In the genomic region with DNA sequence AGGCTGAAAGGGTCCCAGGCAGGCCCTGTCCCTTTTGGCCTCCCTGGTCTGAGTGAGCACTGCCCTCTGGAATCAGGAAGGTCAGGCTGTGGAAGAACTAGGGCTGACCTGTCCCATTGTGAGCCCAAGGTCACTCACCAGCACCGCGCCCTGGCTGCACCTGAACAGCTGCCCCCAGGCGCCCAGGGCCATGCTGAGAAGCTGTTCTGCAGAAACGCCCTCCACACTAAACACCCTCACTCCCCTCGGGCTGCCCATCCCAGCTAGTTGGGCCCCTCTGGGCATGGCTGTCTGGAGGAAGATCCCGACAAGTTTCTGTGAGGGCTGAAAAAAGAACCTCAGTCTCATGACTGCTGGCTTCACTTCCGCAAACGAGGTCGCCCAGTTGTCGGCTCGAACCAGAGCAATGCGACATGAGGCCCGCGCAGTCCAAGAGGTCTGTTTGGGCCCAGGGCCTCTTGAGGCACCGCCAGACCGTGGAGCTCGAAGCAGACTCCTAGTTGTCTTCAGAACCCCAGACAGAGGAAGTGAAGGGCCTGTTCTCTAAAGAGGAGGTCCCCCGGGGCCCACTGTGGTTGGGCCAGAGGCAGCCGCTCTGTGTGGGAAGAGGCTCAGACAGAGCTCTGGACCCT, we compare ENCODE assay signal across 10 cellular contexts.
DNase-seq lines count a peak whose midpoint lies in the region; ATAC-seq and TF ChIP-seq lines count a peak whose summit lies in the region.
"Had no signal": no experiment of that assay in that cellular context is flagged by ENCODE, and none has a peak within 500 bp of the region (broad histone marks: within the 10 kb centered on the region; RNA-seq: fewer than 3 reads in every experiment).

No MANE protein-coding gene starts in this region.

- intact Hi-C loops in left ventricle myocardium superior (cut with micrococcal nuclease) (no loop called here), Right ventricle myocardium superior (cut with DNase I) (no loop called here)

- ATAC-seq in left ventricle myocardium superior (no peak), Right ventricle myocardium superior (ENCODE audit: poor library complexity) (no peak), HG02852 (IDR thresholded peaks at IDR 0.05; ENCODE audit: unreplicated experiment) (peak; percentile 72)

- no peak for TF ChIP-seq CTCF in Peyer's patch (IDR thresholded peaks at IDR 0.05)

- H3K36me3 ChIP-seq in Peyer's patch, result peaks cover 0 to 5% (median 4%) of the 10 kb centered on the region in 3 donors

- CTCF ChIA-PET in HEK293T (lab: Yijun Ruan, JAX), result no interaction called here

- H3K27ac ChIP-seq in Peyer's patch, result peak overlapping the region in 2 of 4 donors; percentile 54 to 83

- no peak overlapping the region for H3K4me3 ChIP-seq in Peyer's patch
- H3K4me3 ChIP-seq: heart right ventricle had no signal

- H3K4me1 ChIP-seq in Peyer's patch, result peaks cover 0 to 8% (median 3%) of the 10 kb centered on the region in 4 donors
- H3K4me1 ChIP-seq: heart right ventricle had no signal

- POLR2A ChIA-PET in HEK293T (lab: Yijun Ruan, JAX), result no interaction called here

- peak; percentile 33 for DNase-seq in left ventricle myocardium superior
- no peak for DNase-seq in Right ventricle myocardium superior
- peak in 2 of 3 donors; percentile 84 to 90 for DNase-seq in Peyer's patch
- DNase-seq in AG08395 (ENCODE audit: low spot score), result no peak
- no peak for DNase-seq in NCI-H748 treated with DMSO at 0.1 percent for 48 hours (lab: John Stamatoyannopoulos, UW)
- DNase-seq in NCI-H524 (lab: John Stamatoyannopoulos, UW), result no peak
- no peak for DNase-seq in HEK293T (ENCODE audit: extremely low spot score)
- DNase-seq: heart right ventricle, right cardiac atrium had no signal

- H3K9me3 ChIP-seq in Peyer's patch, result no peaks in the 10 kb centered on the region
- H3K9me3 ChIP-seq: heart right ventricle had no signal

- TF ChIP-seq POLR2A in Peyer's patch (IDR thresholded peaks at IDR 0.05), result no peak

- H3K27me3 ChIP-seq in Peyer's patch, result no peaks in the 10 kb centered on the region

TF ChIP-seq in HEK293T, 16 proteins besides CTCF, POLR2A, EP300 and RAD21:
- TF ChIP-seq HDGF (IDR thresholded peaks at IDR 0.05; ENCODE audit: borderline replicate concordance) (no peak), SUZ12 (IDR thresholded peaks at IDR 0.05) (no peak), FOXK2 (IDR thresholded peaks at IDR 0.05) (no peak), TARDBP (IDR thresholded peaks at IDR 0.05) (no peak), BHLHE40 (IDR thresholded peaks at IDR 0.05; ENCODE audit: borderline replicate concordance) (no peak), NFRKB (IDR thresholded peaks at IDR 0.05) (no peak), ZNF384 (IDR thresholded peaks at IDR 0.05) (no peak), FOXM1 (IDR thresholded peaks at IDR 0.05; ENCODE audit: borderline replicate concordance) (no peak), SP1 (IDR thresholded peaks at IDR 0.05) (no peak), ARNT (IDR thresholded peaks at IDR 0.05) (no peak), FOXA1 (IDR thresholded peaks at IDR 0.05) (no peak), ELF4 (IDR thresholded peaks at IDR 0.05) (no peak), CTBP1 (IDR thresholded peaks at IDR 0.05; ENCODE audit: borderline replicate concordance) (no peak), LEF1 (IDR thresholded peaks at IDR 0.05; ENCODE audit: borderline replicate concordance) (no peak), L3MBTL2 (conservative IDR thresholded peaks at IDR 0.05) (no peak)
- TF ChIP-seq, protein P1, sequence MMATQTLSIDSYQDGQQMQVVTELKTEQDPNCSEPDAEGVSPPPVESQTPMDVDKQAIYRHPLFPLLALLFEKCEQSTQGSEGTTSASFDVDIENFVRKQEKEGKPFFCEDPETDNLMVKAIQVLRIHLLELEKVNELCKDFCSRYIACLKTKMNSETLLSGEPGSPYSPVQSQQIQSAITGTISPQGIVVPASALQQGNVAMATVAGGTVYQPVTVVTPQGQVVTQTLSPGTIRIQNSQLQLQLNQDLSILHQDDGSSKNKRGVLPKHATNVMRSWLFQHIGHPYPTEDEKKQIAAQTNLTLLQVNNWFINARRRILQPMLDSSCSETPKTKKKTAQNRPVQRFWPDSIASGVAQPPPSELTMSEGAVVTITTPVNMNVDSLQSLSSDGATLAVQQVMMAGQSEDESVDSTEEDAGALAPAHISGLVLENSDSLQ (IDR thresholded peaks at IDR 0.05), result no peak

Comparison
In these comparisons a context has a peak if more than half of its experiments do, and no peak if none do; other contexts are left out.
1. DNase-seq: peak in left ventricle myocardium superior (single experiment) and Peyer's patch (2 of 3); none in Right ventricle myocardium superior (single experiment), AG08395 (single experiment), NCI-H748 treated with DMSO at 0.1 percent for 48 hours (single experiment), NCI-H524 (0 of 2) and HEK293T (single experiment).